In the genomic region with DNA sequence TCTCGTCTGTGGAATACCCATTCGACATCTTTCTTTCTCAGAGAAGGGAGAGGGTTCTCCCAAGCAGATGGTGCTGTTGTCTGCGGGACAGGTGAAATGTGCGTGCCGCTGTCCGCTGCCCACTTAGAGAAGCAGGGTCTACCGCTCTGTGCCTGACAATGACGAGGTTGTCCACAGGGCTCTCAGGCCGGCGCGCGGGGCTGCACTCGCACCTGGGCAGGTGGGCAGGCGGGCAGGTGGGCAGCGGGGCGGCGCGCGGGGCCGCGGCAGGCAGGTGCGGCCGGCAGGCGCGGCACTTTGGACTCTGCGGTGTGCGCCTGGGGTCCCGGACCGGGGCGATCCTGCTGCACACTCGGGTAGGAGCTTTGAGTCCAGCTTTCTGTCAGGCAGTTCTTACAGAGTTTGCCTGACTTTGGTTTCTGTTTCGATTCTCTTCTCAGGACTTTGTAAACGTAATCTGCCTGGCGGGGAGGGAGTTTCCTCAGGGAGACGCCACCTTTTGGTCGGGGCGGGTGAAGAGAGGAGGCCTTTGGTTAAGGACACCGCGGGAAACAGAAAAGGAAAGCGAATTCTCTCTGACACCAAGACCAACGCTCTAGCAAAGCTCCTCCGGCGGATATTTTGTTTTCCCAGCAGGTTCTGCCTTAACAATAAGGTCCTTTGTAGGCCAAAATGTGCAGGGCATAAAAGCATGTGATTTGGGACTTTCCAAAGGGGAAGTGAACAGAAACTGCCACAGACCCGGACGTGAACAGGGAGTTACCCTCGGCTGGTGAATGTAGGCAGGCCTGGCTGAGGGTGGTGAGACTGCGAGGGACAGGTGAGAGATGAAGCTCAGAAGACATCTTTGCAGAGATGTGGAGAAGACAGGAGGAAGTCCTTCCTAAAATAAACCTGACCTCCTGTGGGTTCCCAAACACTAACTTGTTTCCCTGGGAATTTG, we compare ENCODE assay signal across 8 cellular contexts. TPM values are rescaled to one million over a fixed set of nuclear protein-coding genes. Genes with fewer than 3 reads are reported as not detected.
DNase-seq lines count a peak whose midpoint lies in the region; ATAC-seq, FAIRE-seq and TF ChIP-seq lines count a peak whose summit lies in the region.

A gene (minus strand): TSS at position 405 of the 943 bp plus-strand sequence. CDS start 377 bp downstream, at position 28.

- FAIRE-seq in urothelium cell line (lab: Jason Lieb, UNC): no peak

- H3K4me1 ChIP-seq in psoas muscle: no peaks in the 10 kb centered on the region

- H3K27ac ChIP-seq in psoas muscle: peak within 1 kb of the TSS; percentile 77

- peak; percentile 98 for ATAC-seq in left ventricle myocardium superior
- peak; percentile 76 to 95 (median 91) for ATAC-seq in psoas muscle

- peak; percentile 82 for DNase-seq in GM12864 (ENCODE audit: low read depth)
- DNase-seq in HFF-Myc (ENCODE audit: extremely low read depth, low read depth): peak; percentile 59
- peak; percentile 89 for DNase-seq in MV-4-11 (lab: John Stamatoyannopoulos, UW)
- peak; percentile 48 to 87 (median 70) for DNase-seq in T-helper 2 cell
- DNase-seq in amygdala (lab: John Stamatoyannopoulos, UW): peak in 51 of 56 donors; percentile 13 to 75 (median 45)
- peak; percentile 82 for DNase-seq in left ventricle myocardium superior
- DNase-seq in psoas muscle: peak; percentile 67 to 81
- DNase-seq in urothelium cell line (ENCODE audit: low spot score): peak; percentile 83

- intact Hi-C loops in left ventricle myocardium superior (cut with micrococcal nuclease) (no loop called here), psoas muscle (cut with DNase I) (no loop called here)

- H3K9me3 ChIP-seq in psoas muscle: no peaks in the 10 kb centered on the region

- H3K27me3 ChIP-seq in psoas muscle (ENCODE audit: insufficient read depth in 3 of 3, low read length in 2 of 3): no peaks in the 10 kb centered on the region

- H3K36me3 ChIP-seq in psoas muscle (ENCODE audit: insufficient read depth in 1 of 2, low read depth in 1 of 2): no peaks in the 10 kb centered on the region

- WGBS in psoas muscle, 3 donors: 1 to 2% (median 1%) methylated on average over 35 to 47 of the region's 47 CpGs

- peak within 1 kb of the TSS; percentile 77 for H3K4me3 ChIP-seq in GM12864 (ENCODE audit: low read depth, low read length)
- peak within 1 kb of the TSS; percentile 67 for H3K4me3 ChIP-seq in HFF-Myc (replicated peaks; ENCODE audit: low read depth, low read length)
- H3K4me3 ChIP-seq in psoas muscle: peak within 1 kb of the TSS; percentile 79

- no peak for TF ChIP-seq CTCF in GM12864 (IDR thresholded peaks at IDR 0.05; ENCODE audit: low read depth, low read length, missing control alignments)
- peak; percentile 40 for TF ChIP-seq CTCF in HFF-Myc (IDR thresholded peaks at IDR 0.05; ENCODE audit: low read depth, low read length, missing control alignments)
- peak; percentile 28 for TF ChIP-seq CTCF in psoas muscle (IDR thresholded peaks at IDR 0.05)

RNA-seq across cellular contexts. Expression of the gene that starts here (rescaled TPM):
- total RNA-seq in left ventricle myocardium superior: 5.9 TPM
- 1 to 10 TPM; 1.3 to 3.6 (median 2.6) TPM for total RNA-seq in psoas muscle
- 1 to 10 TPM in 2 of 3 donors, under 1 TPM in 1; 0.98 to 1.8 (median 1.5) TPM for polyA plus RNA-seq in psoas muscle

Comparison
In these comparisons a context has a peak if more than half of its experiments do, and no peak if none do; other contexts are left out.
1. Peak in every context shown above with its lines: DNase-seq, ATAC-seq, H3K4me3 ChIP-seq and H3K27ac ChIP-seq.